In the genomic region with DNA sequence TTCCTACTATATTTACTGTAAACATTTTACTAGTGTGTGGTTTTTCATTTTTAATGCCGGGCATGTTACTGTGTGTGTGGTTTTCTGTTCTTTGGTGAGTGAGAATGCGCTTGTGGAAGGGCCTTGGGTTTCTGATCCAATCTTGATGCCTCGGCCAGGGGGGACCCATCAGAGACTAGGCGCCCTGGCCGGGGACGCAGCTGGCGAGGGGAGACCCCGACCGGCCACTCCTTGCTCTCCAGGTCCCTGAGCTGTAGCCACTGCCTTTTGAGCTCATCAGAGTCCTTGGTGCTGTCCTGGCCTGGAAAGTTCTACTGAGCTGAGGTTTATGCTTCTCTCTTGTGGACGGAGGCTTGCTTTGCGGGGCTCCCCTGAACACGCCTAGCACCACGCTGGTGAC, we compare ENCODE assay signal across 10 cellular contexts. TPM values are rescaled to one million over a fixed set of nuclear protein-coding genes. Genes with fewer than 3 reads are reported as not detected.
"Had no signal": no experiment of that assay in that cellular context is flagged by ENCODE, and none has a peak within 500 bp of the region (broad histone marks: within the 10 kb centered on the region; RNA-seq: fewer than 3 reads in every experiment).

No MANE protein-coding gene starts in this region.

- DNase-seq: H9, HCEC 1CT, KBM-7 had no signal

- H3K27ac ChIP-seq: HL-60, KMS-11 had no signal

- H2AFZ ChIP-seq: GM23338 had no signal

- H3K4me3 ChIP-seq: GM23338 had no signal

- FAIRE-seq: HepG2 had no signal

- ATAC-seq: GM23338, HepG2 had no signal

- H3K4me2 ChIP-seq: GM23338, KMS-11 had no signal

- H3K9ac ChIP-seq: KMS-11 had no signal

RNA-seq across cellular contexts. Expression of a gene that starts 47.2 kb away (rescaled TPM):
- total RNA-seq: GM23338, H4, H9, HepG2, HT1080 had no signal
- polyA plus RNA-seq: GM23338, HepG2, IgD-negative memory B cell had no signal
